Comparison of ENCODE assay signal across 27 cellular contexts in genomic region chr13:37163626-37164365, GRCh38. TPM values are rescaled to one million over a fixed set of nuclear protein-coding genes. Genes with fewer than 3 reads are reported as not detected.
"Had no signal": no experiment of that assay in that cellular context is flagged by ENCODE, and none has a peak within 500 bp of the region (broad histone marks: within the 10 kb centered on the region; RNA-seq: fewer than 3 reads in every experiment).

No MANE protein-coding gene starts in this region.

- H3K4me3 ChIP-seq: breast epithelium, K562, Peyer's patch, SJCRH30 had no signal

- H3K4me3 Mint-ChIP-seq: activated CD8-positive, alpha-beta T cell treated with anti-CD3 and anti-CD28 coated beads, Interleukin-2, amount 10 ng/mL, durations not matched to agents 7 days and 5 days; activated naive CD8-positive, alpha-beta T cell treated with anti-CD3 and anti-CD28 coated beads, Interleukin-2, amount 10 ng/mL, durations not matched to agents 7 days and 5 days; T-helper 17 cell; WTC11 had no signal

- H3K9me3 ChIP-seq: Peyer's patch had no signal

- H3K27ac ChIP-seq: breast epithelium, Peyer's patch, RWPE1, SJCRH30 had no signal

- H3K4me1 ChIP-seq: breast epithelium, Peyer's patch, SJCRH30 had no signal

- H3K36me3 Mint-ChIP-seq: activated naive CD8-positive, alpha-beta T cell treated with anti-CD3 and anti-CD28 coated beads, Interleukin-2, amount 10 ng/mL, durations not matched to agents 7 days and 5 days had no signal

- H3K27me3 Mint-ChIP-seq: T-helper 17 cell had no signal

- H3K36me3 ChIP-seq: breast epithelium, Peyer's patch, SJCRH30 had no signal

- DNase-seq: activated CD4-positive, alpha-beta T cell treated with anti-CD3 and anti-CD28 coated beads for 48 hours; activated CD4-positive, alpha-beta T cell treated with anti-CD3 and anti-CD28 coated beads, Interleukin-2, amount 50 U/mL, for 4 hours; activated CD4-positive, CD25-positive, alpha-beta regulatory T cell treated with anti-CD3 and anti-CD28 coated beads, Interleukin-2, amount 50 U/mL, for 72 hours; activated CD8-positive, alpha-beta memory T cell treated with anti-CD3 and anti-CD28 coated beads, Interleukin-2, amount 50 U/mL, for 48 hours; activated CD8-positive, alpha-beta T cell treated with anti-CD3 and anti-CD28 coated beads, Interleukin-2, amount 10 ng/mL, durations not matched to agents 7 days and 5 days; activated naive CD4-positive, alpha-beta T cell treated with anti-CD3 and anti-CD28 coated beads, Interleukin-2, amount 50 U/mL, for 16 hours; activated naive CD8-positive, alpha-beta T cell treated with anti-CD3 and anti-CD28 coated beads, Interleukin-2, amount 10 ng/mL, durations not matched to agents 7 days and 5 days; activated T-cell treated with anti-CD3 and anti-CD28 coated beads, Interleukin-2, amount 50 U/mL, for 1 hour; aorta; caudate nucleus; Kasumi-1; NCI-H1048; NCI-H1417; NCI-H2029 treated with DMSO at 0.1 percent for 48 hours; NCI-H345; NCI-H510A; NCI-H526 treated with DMSO at 0.1 percent for 48 hours; NK-92 treated with Interleukin-12 subunit alpha and Interleukin-12 subunit beta, amount 100 ng/mL, for 24 hours; Peyer's patch; Right ventricle myocardium superior; SJCRH30; T-helper 17 cell; T-helper 9 cell had no signal

- H3K27ac Mint-ChIP-seq: activated CD8-positive, alpha-beta T cell treated with anti-CD3 and anti-CD28 coated beads, Interleukin-2, amount 10 ng/mL, durations not matched to agents 7 days and 5 days; activated naive CD8-positive, alpha-beta T cell treated with anti-CD3 and anti-CD28 coated beads, Interleukin-2, amount 10 ng/mL, durations not matched to agents 7 days and 5 days; T-helper 17 cell; WTC11 had no signal

- ATAC-seq: activated CD8-positive, alpha-beta T cell treated with anti-CD3 and anti-CD28 coated beads, Interleukin-2, amount 10 ng/mL, durations not matched to agents 7 days and 5 days; K562; T-helper 17 cell had no signal

- FAIRE-seq: K562 had no signal

- H3K4me1 Mint-ChIP-seq: activated naive CD8-positive, alpha-beta T cell treated with anti-CD3 and anti-CD28 coated beads, Interleukin-2, amount 10 ng/mL, durations not matched to agents 7 days and 5 days; T-helper 17 cell had no signal

- H3K27me3 ChIP-seq: breast epithelium, Peyer's patch, SJCRH30 had no signal

RNA-seq across cellular contexts. Expression of gene CSNK1A1L, which starts 58.3 kb away (rescaled TPM):
- total RNA-seq: activated CD8-positive, alpha-beta T cell treated with anti-CD3 and anti-CD28 coated beads, Interleukin-2, amount 10 ng/mL, durations not matched to agents 7 days and 5 days; activated naive CD8-positive, alpha-beta T cell treated with anti-CD3 and anti-CD28 coated beads, Interleukin-2, amount 10 ng/mL, durations not matched to agents 7 days and 5 days; aorta; breast epithelium; K562; Peyer's patch; Right ventricle myocardium superior; SJCRH30; T-helper 17 cell; WTC11 had no signal
- polyA plus RNA-seq: aorta, K562 had no signal
